ENCODE assay signal across 8 cellular contexts in the genomic region with DNA sequence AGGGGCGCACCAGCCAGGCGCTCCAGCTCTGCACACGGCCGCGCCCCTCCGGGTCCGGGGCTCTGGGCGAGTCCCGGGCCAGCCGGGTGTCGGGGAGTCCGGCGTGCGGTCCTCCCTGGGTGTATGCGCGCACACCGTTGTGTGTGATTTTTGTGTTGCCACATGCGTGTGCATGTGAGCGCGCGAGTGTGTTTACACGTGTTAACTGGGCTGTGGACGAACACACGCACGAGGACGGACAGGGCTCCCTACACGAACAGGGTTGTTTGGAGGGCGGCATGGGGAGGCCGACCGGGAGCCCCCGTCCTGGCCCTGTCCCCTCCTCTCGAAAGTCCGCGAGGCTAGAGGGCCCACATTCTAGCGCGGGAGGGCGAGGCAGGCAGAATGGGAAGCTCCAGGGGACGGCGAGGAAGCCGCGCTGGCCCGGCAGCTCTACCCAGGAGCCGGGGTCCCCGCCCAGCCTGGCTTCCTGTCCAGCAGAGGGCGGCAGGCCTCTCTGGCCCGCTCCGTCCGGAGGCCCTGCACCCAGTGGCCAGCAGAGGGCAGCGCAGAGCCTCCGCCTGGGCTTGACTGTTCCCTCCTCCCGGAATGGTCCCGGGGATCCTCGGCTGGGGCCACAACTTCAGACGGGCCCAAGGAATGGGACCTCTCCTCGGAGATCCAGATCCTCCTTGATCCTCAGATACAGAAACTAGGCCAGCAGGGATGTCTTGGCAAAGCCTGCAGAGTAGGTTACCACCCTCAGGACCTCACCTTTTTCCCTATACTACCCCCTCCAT. TPM values are rescaled to one million over a fixed set of nuclear protein-coding genes. Genes with fewer than 3 reads are reported as not detected.
DNase-seq lines count a peak whose midpoint lies in the region; ATAC-seq and TF ChIP-seq lines count a peak whose summit lies in the region.

No MANE protein-coding gene starts in this region.

- peak overlapping the region; percentile 29 for H3K4me3 Mint-ChIP-seq in activated CD4-positive, alpha-beta memory T cell treated with anti-CD3 and anti-CD28 coated beads for 36 hours

- H3K4me3 ChIP-seq in ectodermal cell (ENCODE audit: insufficient read depth, low read depth, low read length): peak overlapping the region; percentile 51
- peak overlapping the region; percentile 0 for H3K4me3 ChIP-seq in lung

- H3K27ac ChIP-seq in ectodermal cell (ENCODE audit: insufficient read depth, low read depth, low read length, poor library complexity, severe bottlenecking): no peak overlapping the region
- H3K27ac ChIP-seq in lung (ENCODE audit: low read depth in 1 of 2, low read length in 1 of 2): no peak overlapping the region

- intact Hi-C loops in activated CD4-positive, alpha-beta memory T cell treated with anti-CD3 and anti-CD28 coated beads for 36 hours (cut with micrococcal nuclease): no loop called here

- H3K27me3 ChIP-seq in ectodermal cell (ENCODE audit: control insufficient read depth, insufficient read depth, low read length, poor library complexity, severe bottlenecking) (peaks cover 8% of the 10 kb centered on the region), lung (ENCODE audit: control insufficient read depth, insufficient read depth) (no peaks in the 10 kb centered on the region)

- H3K36me3 Mint-ChIP-seq in activated CD4-positive, alpha-beta memory T cell treated with anti-CD3 and anti-CD28 coated beads for 36 hours: no peaks in the 10 kb centered on the region

- H3K36me3 ChIP-seq in ectodermal cell (ENCODE audit: control insufficient read depth, insufficient read depth, low read length) (no peaks in the 10 kb centered on the region), lung (ENCODE audit: control insufficient read depth in 2 of 2, insufficient read depth in 2 of 2, low read length in 2 of 2) (no peaks in the 10 kb centered on the region)

- peak; percentile 98 for TF ChIP-seq CTCF in lung (IDR thresholded peaks at IDR 0.05; ENCODE audit: control extremely low read depth, extremely low read depth)

- CTCF ChIA-PET in activated CD4-positive, alpha-beta memory T cell treated with anti-CD3 and anti-CD28 coated beads for 36 hours (lab: Charles Lee): interaction anchor here (0.6 to 4.4 kb wide), 22 partner anchors 9 to 266 kb away, joined by 3 to 34 read pairs (median 4); no protein-coding TSS in a partner anchor

- H3K9me3 Mint-ChIP-seq in activated CD4-positive, alpha-beta memory T cell treated with anti-CD3 and anti-CD28 coated beads for 36 hours: no peaks in the 10 kb centered on the region

- 0% methylated on average over 55 of the region's 55 CpGs for WGBS in ectodermal cell, 2 experiments
- 0 to 1% methylated on average over 55 of the region's 55 CpGs for WGBS in lung, 2 donors

- peak; percentile 56 for ATAC-seq in HG03066 (IDR thresholded peaks at IDR 0.05; ENCODE audit: low read depth, unreplicated experiment)
- ATAC-seq in lung (ENCODE audit: insufficient read depth, low FRiP score): peak; percentile 92

- peaks cover 8% of the 10 kb centered on the region for H3K4me1 Mint-ChIP-seq in activated CD4-positive, alpha-beta memory T cell treated with anti-CD3 and anti-CD28 coated beads for 36 hours (ENCODE audit: low read depth)

- peaks cover 35% of the 10 kb centered on the region for H3K27me3 Mint-ChIP-seq in activated CD4-positive, alpha-beta memory T cell treated with anti-CD3 and anti-CD28 coated beads for 36 hours

- DNase-seq in NCI-H187 (lab: John Stamatoyannopoulos, UW) (peak; percentile 8 to 10), NCI-H187 treated with DMSO at 0.1 percent for 48 hours (lab: John Stamatoyannopoulos, UW) (no peak), NCI-H524 (lab: John Stamatoyannopoulos, UW) (peak; percentile 82 to 83), lung (ENCODE audit: low spot score) (peak; percentile 86)
- peak; percentile 78 for DNase-seq in activated CD4-positive, alpha-beta memory T cell treated with anti-CD3 and anti-CD28 coated beads for 36 hours
- DNase-seq in stimulated activated CD4-positive, alpha-beta T cell treated with anti-CD3 and anti-CD28 coated beads, Interleukin-4, amount 100 ng/mL, for 48 hours (ENCODE audit: low read depth in 2 of 2): peak; percentile 68 to 72

- no peaks in the 10 kb centered on the region for H3K9me3 ChIP-seq in ectodermal cell (ENCODE audit: control insufficient read depth, low read length)
- H3K9me3 ChIP-seq in lung (ENCODE audit: control insufficient read depth in 2 of 2, insufficient read depth in 1 of 2, low read length in 1 of 2): no peaks in the 10 kb centered on the region

- peaks cover 32% of the 10 kb centered on the region for H3K4me1 ChIP-seq in ectodermal cell (ENCODE audit: control insufficient read depth, insufficient read depth, low read length)
- H3K4me1 ChIP-seq in lung (ENCODE audit: control insufficient read depth in 2 of 2, insufficient read depth in 2 of 2, low read length in 2 of 2): no peaks in the 10 kb centered on the region

- POLR2A ChIA-PET in activated CD4-positive, alpha-beta memory T cell treated with anti-CD3 and anti-CD28 coated beads for 36 hours (lab: Charles Lee): no interaction called here

- H3K27ac Mint-ChIP-seq in activated CD4-positive, alpha-beta memory T cell treated with anti-CD3 and anti-CD28 coated beads for 36 hours: no peak overlapping the region

RNA-seq across cellular contexts. Expression of gene LINGO1, which starts 0.6 kb away (rescaled TPM):
- not detected for total RNA-seq in activated CD4-positive, alpha-beta memory T cell treated with anti-CD3 and anti-CD28 coated beads for 36 hours
- 62.5 TPM for polyA plus RNA-seq in ectodermal cell (2013, experiment 1 of 4)
- 60.1 TPM for polyA plus RNA-seq in ectodermal cell (2013, experiment 2 of 4)
- polyA plus RNA-seq in ectodermal cell (2013, experiment 3 of 4): 47.6 TPM
- 51.0 TPM for polyA plus RNA-seq in ectodermal cell (2013, experiment 4 of 4)
- 1 to 10 TPM in 1 of 2 donors, under 1 TPM in 1; 0.98 to 5.1 TPM for total RNA-seq in lung
- polyA plus RNA-seq in lung: under 1 TPM; 0.33 to 0.78 TPM
